1 cellular context compared by ENCODE assay signal in genomic region chr17:40075216-40076100, GRCh38.
A peak's percentile ranks its signal among the peaks of the same experiment; 100 is the strongest.
TF ChIP-seq lines count a peak whose summit lies in the region.

No MANE protein-coding gene starts in this region.

TF ChIP-seq in HepG2, 621 proteins besides CTCF, POLR2A, EP300 and RAD21 (continued from another document and continues in another):
- TF ChIP-seq ZBTB10 (CRISPR knock-in tag; IDR thresholded peaks at IDR 0.05; ENCODE audit: borderline replicate concordance): no peak
- TF ChIP-seq HOXD1 (CRISPR knock-in tag; IDR thresholded peaks at IDR 0.05): no peak
- no peak for TF ChIP-seq GTF2F1 (IDR thresholded peaks at IDR 0.05; ENCODE audit: low read length)
- TF ChIP-seq ZSCAN31 (CRISPR knock-in tag; IDR thresholded peaks at IDR 0.05; ENCODE audit: low read depth): peak; percentile 32; the same call in 1 of the 2 replicates
- no peak for TF ChIP-seq KLF12 (CRISPR knock-in tag; IDR thresholded peaks at IDR 0.05; ENCODE audit: borderline replicate concordance)
- no peak for TF ChIP-seq ZNF20 (CRISPR knock-in tag; IDR thresholded peaks at IDR 0.05)
- no peak for TF ChIP-seq PLRG1 (conservative IDR thresholded peaks at IDR 0.05)
- peak; percentile 99 for TF ChIP-seq ZBTB33 (CRISPR knock-in tag; IDR thresholded peaks at IDR 0.05)
- no peak for TF ChIP-seq GTF3A (CRISPR knock-in tag; conservative IDR thresholded peaks at IDR 0.05)
- TF ChIP-seq SOX6 (IDR thresholded peaks at IDR 0.05): no peak
- TF ChIP-seq SOX6 (CRISPR knock-in tag; IDR thresholded peaks at IDR 0.05): peak; percentile 59; the same call in 1 of the 2 replicates
- TF ChIP-seq ZNF691 (CRISPR knock-in tag; IDR thresholded peaks at IDR 0.05; ENCODE audit: borderline replicate concordance, low read depth): no peak; the same call in 1 of the 2 replicates
- TF ChIP-seq NFE2L1 (CRISPR knock-in tag; IDR thresholded peaks at IDR 0.05; ENCODE audit: borderline replicate concordance): no peak
- no peak; the same call in 1 of the 2 replicates for TF ChIP-seq SP5 (CRISPR knock-in tag; IDR thresholded peaks at IDR 0.05; ENCODE audit: borderline replicate concordance, low read depth)
- no peak for TF ChIP-seq ZNF543 (CRISPR knock-in tag; IDR thresholded peaks at IDR 0.05)
- no peak for TF ChIP-seq YEATS4 (CRISPR knock-in tag; IDR thresholded peaks at IDR 0.05; ENCODE audit: borderline replicate concordance)
- no peak for TF ChIP-seq CREB1 (IDR thresholded peaks at IDR 0.05)
- TF ChIP-seq CREB1 (CRISPR knock-in tag; IDR thresholded peaks at IDR 0.05): no peak
- TF ChIP-seq ATF7-NPFF (CRISPR knock-in tag; IDR thresholded peaks at IDR 0.05; ENCODE audit: low read depth): no peak
- 0 out of 2 replicates have a peak, but pooled peaks have one; percentile 31 for TF ChIP-seq IKZF5 (CRISPR knock-in tag; IDR thresholded peaks at IDR 0.05)
- no peak for TF ChIP-seq ZNF598 (CRISPR knock-in tag; IDR thresholded peaks at IDR 0.05; ENCODE audit: borderline replicate concordance)
- TF ChIP-seq ZNF674 (CRISPR knock-in tag; IDR thresholded peaks at IDR 0.05; ENCODE audit: low read depth): no peak
- TF ChIP-seq RCOR2 (CRISPR knock-in tag; IDR thresholded peaks at IDR 0.05): 0 out of 2 replicates have a peak, but pooled peaks have one; percentile 57
- no peak for TF ChIP-seq ZNF775 (CRISPR knock-in tag; IDR thresholded peaks at IDR 0.05; ENCODE audit: borderline replicate concordance)
- TF ChIP-seq NPAS2 (CRISPR knock-in tag; IDR thresholded peaks at IDR 0.05; ENCODE audit: borderline replicate concordance): no peak
- no peak for TF ChIP-seq ZNF431 (CRISPR knock-in tag; IDR thresholded peaks at IDR 0.05; ENCODE audit: borderline replicate concordance, low read depth)
- TF ChIP-seq RBM22 (optimal IDR thresholded peaks at IDR 0.05; ENCODE audit: low read length): no peak
- no peak for TF ChIP-seq MYNN (CRISPR knock-in tag; IDR thresholded peaks at IDR 0.05; ENCODE audit: low read depth)
- TF ChIP-seq RNF219 (CRISPR knock-in tag; IDR thresholded peaks at IDR 0.05): no peak
- peak; percentile 76; the same call in 1 of the 2 replicates for TF ChIP-seq ZFP91 (CRISPR knock-in tag; IDR thresholded peaks at IDR 0.05; ENCODE audit: borderline replicate concordance)
- TF ChIP-seq ZC3H13 (CRISPR knock-in tag; IDR thresholded peaks at IDR 0.05): peak; percentile 68
- 0 out of 2 replicates have a peak, but pooled peaks have one; percentile 45 for TF ChIP-seq ZNF605 (CRISPR knock-in tag; IDR thresholded peaks at IDR 0.05)
- TF ChIP-seq BCL6 (CRISPR knock-in tag; IDR thresholded peaks at IDR 0.05): no peak; the same call in 1 of the 2 replicates
- no peak for TF ChIP-seq REL (CRISPR knock-in tag; conservative IDR thresholded peaks at IDR 0.05)
- TF ChIP-seq ZNF549 (CRISPR knock-in tag; IDR thresholded peaks at IDR 0.05): no peak
- no peak for TF ChIP-seq ZNF3 (CRISPR knock-in tag; IDR thresholded peaks at IDR 0.05)
- no peak for TF ChIP-seq PLSCR1 (CRISPR knock-in tag; IDR thresholded peaks at IDR 0.05; ENCODE audit: borderline replicate concordance)
- peak; percentile 76 for TF ChIP-seq ZNF501 (CRISPR knock-in tag; IDR thresholded peaks at IDR 0.05)
- TF ChIP-seq JUND (CRISPR knock-in tag; IDR thresholded peaks at IDR 0.05): no peak; the same call in 1 of the 2 replicates
- TF ChIP-seq ZNF451 (CRISPR knock-in tag; IDR thresholded peaks at IDR 0.05): peak; percentile 74; the same call in 1 of the 2 replicates
- TF ChIP-seq ATF6 (CRISPR knock-in tag; conservative IDR thresholded peaks at IDR 0.05): no peak
- TF ChIP-seq ZNF615 (CRISPR knock-in tag; IDR thresholded peaks at IDR 0.05; ENCODE audit: borderline replicate concordance): no peak
- no peak for TF ChIP-seq DPF2 (CRISPR knock-in tag; IDR thresholded peaks at IDR 0.05; ENCODE audit: borderline replicate concordance, low read depth)
- TF ChIP-seq SSRP1 (CRISPR knock-in tag; IDR thresholded peaks at IDR 0.05): 0 out of 2 replicates have a peak, but pooled peaks have one; percentile 24
- peak; percentile 45; the same call in 1 of the 2 replicates for TF ChIP-seq AKAP8 (CRISPR knock-in tag; IDR thresholded peaks at IDR 0.05)
- no peak for TF ChIP-seq SMARCC2 (IDR thresholded peaks at IDR 0.05)
- peak; percentile 73; the same call in 1 of the 2 replicates for TF ChIP-seq NR2F6 (IDR thresholded peaks at IDR 0.05)
- peak; percentile 65 for TF ChIP-seq NR2F6 (CRISPR knock-in tag; IDR thresholded peaks at IDR 0.05)
- TF ChIP-seq ZFP82 (CRISPR knock-in tag; IDR thresholded peaks at IDR 0.05; ENCODE audit: borderline replicate concordance): no peak
- TF ChIP-seq KMT2A (CRISPR knock-in tag; IDR thresholded peaks at IDR 0.05): no peak; the same call in 1 of the 2 replicates
- TF ChIP-seq NCOA1 (CRISPR knock-in tag; IDR thresholded peaks at IDR 0.05): no peak
- no peak; the same call in 1 of the 2 replicates for TF ChIP-seq ZNF205 (CRISPR knock-in tag; IDR thresholded peaks at IDR 0.05)
- no peak for TF ChIP-seq ZFP36 (IDR thresholded peaks at IDR 0.05; ENCODE audit: borderline replicate concordance, low read depth, low read length, partially characterized antibody)
- no peak for TF ChIP-seq SCMH1 (CRISPR knock-in tag; IDR thresholded peaks at IDR 0.05; ENCODE audit: borderline replicate concordance)
- TF ChIP-seq MNT (IDR thresholded peaks at IDR 0.05): no peak
- no peak for TF ChIP-seq ZNF275 (CRISPR knock-in tag; IDR thresholded peaks at IDR 0.05; ENCODE audit: borderline replicate concordance)
